In the genomic region with DNA sequence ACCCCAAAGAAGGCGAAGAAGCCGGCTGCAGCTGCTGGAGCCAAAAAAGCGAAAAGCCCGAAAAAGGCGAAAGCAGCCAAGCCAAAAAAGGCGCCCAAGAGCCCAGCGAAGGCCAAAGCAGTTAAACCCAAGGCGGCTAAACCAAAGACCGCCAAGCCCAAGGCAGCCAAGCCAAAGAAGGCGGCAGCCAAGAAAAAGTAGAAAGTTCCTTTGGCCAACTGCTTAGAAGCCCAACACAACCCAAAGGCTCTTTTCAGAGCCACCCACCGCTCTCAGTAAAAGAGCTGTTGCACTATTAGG, we compare ENCODE assay signal across 8 cellular contexts.
DNase-seq lines count a peak whose midpoint lies in the region; ATAC-seq, FAIRE-seq and TF ChIP-seq lines count a peak whose summit lies in the region.

No MANE protein-coding gene starts in this region.

- H3K9me3 ChIP-seq in HUES64 (ENCODE audit: insufficient read depth, low read depth, low read length) (no peaks in the 10 kb centered on the region), mesenchymal stem cell (ENCODE audit: control insufficient read depth, low read length) (no peaks in the 10 kb centered on the region), aorta (ENCODE audit: control insufficient read depth, low read length) (no peaks in the 10 kb centered on the region)

- H3K79me1 ChIP-seq in mesenchymal stem cell (replicated peaks; ENCODE audit: low read length, poor library complexity, severe bottlenecking), result peaks cover 3% of the 10 kb centered on the region

- peak overlapping the region; percentile 14 to 67 for H3K18ac ChIP-seq in mesenchymal stem cell (ENCODE audit: low read depth in 1 of 2, low read length in 2 of 2)

- H3K9me3 Mint-ChIP-seq in CD14-positive monocyte, result peaks cover 0 to 6% (median 0%) of the 10 kb centered on the region in 7 donors

- H3K27me3 ChIP-seq in HUES64 (ENCODE audit: insufficient read depth, low read length) (no peaks in the 10 kb centered on the region), mesenchymal stem cell (ENCODE audit: control insufficient read depth in 1 of 2, insufficient read depth in 1 of 2, low read length in 2 of 2) (no peaks in the 10 kb centered on the region), aorta (ENCODE audit: control insufficient read depth in 1 of 2, insufficient read depth in 2 of 2, low read length in 1 of 2) (peaks cover 0 to 4% of the 10 kb centered on the region in 2 donors)

- H4K91ac ChIP-seq in mesenchymal stem cell (ENCODE audit: low read length), result no peak overlapping the region

- H3K4me1 Mint-ChIP-seq in CD14-positive monocyte, result peaks cover 36% of the 10 kb centered on the region

- peak overlapping the region; percentile 94 for H3K4me3 ChIP-seq in HUES64 (ENCODE audit: low read length)
- H3K4me3 ChIP-seq in cardiac fibroblast (replicated peaks in 1 of 2; ENCODE audit: low read depth in 2 of 2, low read length in 2 of 2), result peak overlapping the region; percentile 78
- peak overlapping the region; percentile 63 to 85 for H3K4me3 ChIP-seq in mesenchymal stem cell (ENCODE audit: insufficient read depth in 1 of 2, low read depth in 1 of 2, low read length in 2 of 2)
- H3K4me3 ChIP-seq in aorta (ENCODE audit: low read length in 2 of 2), result peak overlapping the region; percentile 78 to 96

- DNase-seq in CD14-positive monocyte (ENCODE audit: low spot score) (no peak), cardiac fibroblast (ENCODE audit: low read depth in 2 of 2) (no peak), mesenchymal stem cell (no peak), aorta (no peak), NCI-H1930 (lab: John Stamatoyannopoulos, UW) (no peak), HTR-8/SVneo (ENCODE audit: insufficient read length, low spot score) (no peak)

- peak overlapping the region in 1 of 2 experiments; percentile 6 for H3K4ac ChIP-seq in mesenchymal stem cell (ENCODE audit: low read depth in 1 of 2, low read length in 2 of 2)

- no peak overlapping the region for H2BK15ac ChIP-seq in mesenchymal stem cell (ENCODE audit: low read depth, poor library complexity, severe bottlenecking)

- H2BK12ac ChIP-seq in mesenchymal stem cell (ENCODE audit: low read length in 2 of 2), result no peak overlapping the region

- peak overlapping the region; percentile 94 for H3K4me2 ChIP-seq in mesenchymal stem cell (ENCODE audit: low read length, poor library complexity, severe bottlenecking)

- H2AK5ac ChIP-seq in mesenchymal stem cell (ENCODE audit: low read length, severe bottlenecking), result no peak overlapping the region

- no peak overlapping the region for H2AFZ ChIP-seq in mesenchymal stem cell (ENCODE audit: low read depth, low read length)

- H3K4me1 ChIP-seq in HUES64 (ENCODE audit: insufficient read depth, low read length) (peaks cover 8% of the 10 kb centered on the region; the same call in 1 of the 2 replicates), mesenchymal stem cell (ENCODE audit: control insufficient read depth, insufficient read depth, low read depth, low read length) (no peaks in the 10 kb centered on the region), aorta (ENCODE audit: control insufficient read depth in 1 of 2, insufficient read depth in 2 of 2, low read length in 2 of 2) (peaks cover 0 to 4% of the 10 kb centered on the region in 2 donors)

- H3K14ac ChIP-seq in mesenchymal stem cell (ENCODE audit: low read length in 2 of 2), result no peak overlapping the region

- H3K27me3 Mint-ChIP-seq in CD14-positive monocyte (ENCODE audit: low read depth in 3 of 3), result no peaks in the 10 kb centered on the region

- H3K36me3 Mint-ChIP-seq in CD14-positive monocyte, result peaks cover 0 to 3% of the 10 kb centered on the region in 2 donors

- peak overlapping the region; percentile 92 to 100 (median 98) for H3K27ac Mint-ChIP-seq in CD14-positive monocyte

- no peak overlapping the region for H2BK120ac ChIP-seq in mesenchymal stem cell (ENCODE audit: low read depth, low read length)

- no peaks in the 10 kb centered on the region for H3K36me3 ChIP-seq in HUES64 (ENCODE audit: insufficient read depth, low read length)
- H3K36me3 ChIP-seq in mesenchymal stem cell (ENCODE audit: control insufficient read depth in 1 of 2, insufficient read depth in 2 of 2, low read depth in 1 of 2, low read length in 2 of 2), result no peaks in the 10 kb centered on the region
- no peaks in the 10 kb centered on the region for H3K36me3 ChIP-seq in aorta (ENCODE audit: control insufficient read depth in 1 of 2, insufficient read depth in 2 of 2, low read length in 1 of 2)

- intact Hi-C loops in CD14-positive monocyte (cut with micrococcal nuclease), result loop anchor here (2.0 to 10.0 kb wide), 4 partner anchors 14 to 52 kb away; a partner anchor contains a TSS
- intact Hi-C loops in aorta (cut with DNase I), result loop anchor here in 1 of 2 donors (5.0 kb wide), 2 partner anchors 41 to 991 kb away; a partner anchor contains a TSS

- H3K23ac ChIP-seq in mesenchymal stem cell (ENCODE audit: low read length in 2 of 2), result peak overlapping the region in 1 of 2 experiments; percentile 23

- peak overlapping the region; percentile 92 to 93 for H3K4me3 Mint-ChIP-seq in CD14-positive monocyte

- H2BK5ac ChIP-seq in mesenchymal stem cell (ENCODE audit: low read depth, low read length, poor library complexity, severe bottlenecking), result peak overlapping the region; percentile 46

- WGBS in HUES64, result under 1% methylated on average over 11 of the region's 11 CpGs
- WGBS in mesenchymal stem cell, result under 1% methylated on average over 11 of the region's 11 CpGs
- 0 to 1% methylated on average over 11 of the region's 11 CpGs for WGBS in aorta, 2 donors

- peak overlapping the region; percentile 98 for H3K27ac ChIP-seq in HUES64 (ENCODE audit: low read depth, low read length)
- peak overlapping the region; percentile 90 for H3K27ac ChIP-seq in mesenchymal stem cell (ENCODE audit: low read length, poor library complexity, severe bottlenecking)
- peak overlapping the region; percentile 93 to 99 for H3K27ac ChIP-seq in aorta (ENCODE audit: low read depth in 1 of 2, low read length in 2 of 2)

- peak overlapping the region; percentile 99 for H3K9ac ChIP-seq in HUES64 (ENCODE audit: low read depth, low read length)
- H3K9ac ChIP-seq in mesenchymal stem cell (ENCODE audit: low read length), result peak overlapping the region; percentile 92

- H4K8ac ChIP-seq in mesenchymal stem cell (ENCODE audit: low read length), result no peak overlapping the region

- peak; percentile 75 for ATAC-seq in aorta (ENCODE audit: low FRiP score)
- no peak for ATAC-seq in GM21786 (IDR thresholded peaks at IDR 0.05; ENCODE audit: unreplicated experiment)

- no peak for TF ChIP-seq CTCF in CD14-positive monocyte (IDR thresholded peaks at IDR 0.05)
- no peak for TF ChIP-seq CTCF in cardiac fibroblast (IDR thresholded peaks at IDR 0.05; ENCODE audit: low read depth, low read length)

- FAIRE-seq in HTR-8/SVneo (lab: Jason Lieb, UNC), result no peak
